ENCODE assay signal across 19 cellular contexts in the genomic region with DNA sequence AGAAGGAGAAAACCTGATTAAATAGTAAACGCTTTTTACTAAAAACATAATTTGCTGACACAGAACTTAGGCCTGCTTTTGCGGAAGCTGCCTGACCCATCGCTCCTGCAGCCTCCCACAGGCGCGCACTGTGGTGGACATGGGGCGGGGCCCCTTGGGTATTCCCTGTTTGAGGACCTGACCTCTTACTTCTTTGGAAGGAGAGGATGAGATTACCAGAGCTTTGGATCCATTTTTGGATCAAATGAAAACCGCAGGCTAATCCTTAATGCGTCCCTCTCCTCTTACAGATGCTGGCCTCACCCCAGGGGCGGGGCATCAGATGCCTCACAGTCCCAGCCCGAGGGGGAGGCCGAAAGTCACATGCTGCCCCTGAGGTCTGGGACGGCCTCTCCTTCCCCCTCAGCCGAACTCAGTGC.
DNase-seq lines count a peak whose midpoint lies in the region; ATAC-seq, FAIRE-seq and TF ChIP-seq lines count a peak whose summit lies in the region.
"Had no signal": no experiment of that assay in that cellular context is flagged by ENCODE, and none has a peak within 500 bp of the region (broad histone marks: within the 10 kb centered on the region; RNA-seq: fewer than 3 reads in every experiment).

No MANE protein-coding gene starts in this region.

- DNase-seq in CD1c-positive myeloid dendritic cell (ENCODE audit: extremely low spot score) (peak; percentile 41), MV-4-11 (lab: John Stamatoyannopoulos, UW) (peak; percentile 8), K562 (ENCODE audit: extremely low read depth in 1 of 4, low spot score in 3 of 4) (no peak), left ventricle myocardium superior (peak; percentile 71), GM20000 (ENCODE audit: low spot score) (no peak), amniotic stem cell (lab: John Stamatoyannopoulos, UW) (no peak), GM12891 (ENCODE audit: insufficient read length, low spot score) (no peak), SW 1271 (lab: John Stamatoyannopoulos, UW) (no peak)
- DNase-seq: Caco-2, DMS53, GOT3, Kasumi-1, NCI-H2029, NCI-H524 treated with DMSO at 0.1 percent for 48 hours, PC-3 had no signal

- H4K20me1 ChIP-seq in K562 (replicated peaks; ENCODE audit: control insufficient read depth, insufficient read depth, low read length): no peaks in the 10 kb centered on the region

- no peak overlapping the region for H3K27ac ChIP-seq in K562 (ENCODE audit: extremely low read depth, low read depth, low read length)
- H3K27ac ChIP-seq: A549, C4-2B had no signal

- no peak for FAIRE-seq in K562 (lab: Jason Lieb, UNC)
- no peak for FAIRE-seq in GM12891 (lab: Jason Lieb, UNC)
- FAIRE-seq: A549, GM18507 had no signal

- no peaks in the 10 kb centered on the region for H3K36me3 ChIP-seq in K562 (ENCODE audit: control insufficient read depth, insufficient read depth, low read length)

- TF ChIP-seq EP300 in K562 (IDR thresholded peaks at IDR 0.05; ENCODE audit: low read length): no peak

- CTCF ChIA-PET in K562 (lab: Yijun Ruan, JAX; ENCODE audit: low intra/inter-chr PET ratio): no interaction called here

- in situ Hi-C loops in K562 (cut with MboI): no loop called here

- no peaks in the 10 kb centered on the region for H3K9me3 ChIP-seq in K562 (replicated peaks; ENCODE audit: control insufficient read depth, insufficient read depth, low read depth, low read length)
- H3K9me3 ChIP-seq: A549, Caco-2 had no signal

- intact Hi-C loops in K562 (cut with micrococcal nuclease): loop anchor here (10.0 kb wide), 2 partner anchors 292 to 372 kb away; no protein-coding TSS in a partner anchor
- intact Hi-C loops in left ventricle myocardium superior (cut with micrococcal nuclease): no loop called here

- TF ChIP-seq CTCF in K562 (IDR thresholded peaks at IDR 0.05 in 2 of 3, conservative IDR thresholded peaks at IDR 0.05 in 1 of 3; ENCODE audit: insufficient read depth in 2 of 3, low read depth in 1 of 3, low read length in 3 of 3): no peak
- TF ChIP-seq CTCF in GM20000 (IDR thresholded peaks at IDR 0.05; ENCODE audit: extremely low read depth, missing control alignments): no peak

- no peak for TF ChIP-seq RAD21 in K562 (CRISPR knock-in tag; conservative IDR thresholded peaks at IDR 0.05 in 1 of 2, IDR thresholded peaks at IDR 0.05 in 1 of 2)

- no peak overlapping the region for H3K4me3 ChIP-seq in K562
- H3K4me3 ChIP-seq: A549 had no signal

- H3K9me1 ChIP-seq in K562 (ENCODE audit: control insufficient read depth, insufficient read depth, low read length): no peaks in the 10 kb centered on the region

- POLR2A ChIA-PET in K562 (lab: Yijun Ruan, JAX): interaction anchor here (0.6 to 0.7 kb wide), 2 partner anchors 177 to 601 kb away, joined by 3 to 4 read pairs; no protein-coding TSS in a partner anchor

- TF ChIP-seq POLR2A in K562 (conservative IDR thresholded peaks at IDR 0.05) (no peak), GM12891 (IDR thresholded peaks at IDR 0.05; ENCODE audit: low read depth, low read length) (no peak)

- peaks cover 17 to 45% of the 10 kb centered on the region in 2 experiments for H3K27me3 ChIP-seq in K562 (ENCODE audit: control insufficient read depth in 2 of 2, insufficient read depth in 2 of 2, low read length in 2 of 2)

- BruUV-seq in K562 (replicated peaks; lab: Mats Ljungman, UMichigan): no TSS peak

- 22% methylated on average over 10 of the region's 13 CpGs for WGBS in K562 (ENCODE audit: insufficient coverage, low coverage, missing lambda C conversion rate)

- H3K4me1 ChIP-seq in K562 (replicated peaks in 1 of 2; ENCODE audit: control insufficient read depth in 2 of 2, insufficient read depth in 2 of 2, low read length in 2 of 2): peaks cover 0 to 5% of the 10 kb centered on the region in 2 experiments; a peak in 2 of 5 replicates
- H3K4me1 ChIP-seq: A549, Caco-2 had no signal

- no peak overlapping the region for H3K4me2 ChIP-seq in K562 (ENCODE audit: insufficient read depth, low read length)
- H3K4me2 ChIP-seq: A549 had no signal

- H3K9ac ChIP-seq in K562 (ENCODE audit: insufficient read depth in 1 of 2, low read depth in 2 of 2, low read length in 2 of 2): no peak overlapping the region

- ATAC-seq in K562 (no peak), left ventricle myocardium superior (peak; percentile 50)
- ATAC-seq: A549, PC-3, SK-N-SH treated with all-trans-retinoic acid at 6 μM for 48 hours had no signal

- H2AFZ ChIP-seq in K562 (ENCODE audit: low read depth, low read length): no peak overlapping the region

- H3K79me2 ChIP-seq in K562 (ENCODE audit: control insufficient read depth, insufficient read depth, low read length): no peaks in the 10 kb centered on the region

TF ChIP-seq in K562, 482 proteins besides CTCF, POLR2A, EP300 and RAD21:
- TF ChIP-seq USF2 (CRISPR knock-in tag; IDR thresholded peaks at IDR 0.05) (peak; percentile 47; the same call in 1 of the 2 replicates), ZNF316 (IDR thresholded peaks at IDR 0.05) (peak; percentile 66; the same call in 1 of the 2 replicates), C11orf30 (IDR thresholded peaks at IDR 0.05; ENCODE audit: low read depth) (peak; percentile 60; the same call in 1 of the 2 replicates), HBP1 (CRISPR knock-in tag; IDR thresholded peaks at IDR 0.05) (no peak), HMG20A (CRISPR knock-in tag; conservative IDR thresholded peaks at IDR 0.05) (no peak)
TF ChIP-seq in K562: peak in this region for 3.

TF ChIP-seq in GM12891, 5 proteins besides CTCF, POLR2A, EP300 and RAD21:
- TF ChIP-seq PAX5 (IDR thresholded peaks at IDR 0.05; ENCODE audit: insufficient read depth, low read length, severe bottlenecking): no peak
- TF ChIP-seq SPI1 (IDR thresholded peaks at IDR 0.05; ENCODE audit: low read depth, low read length): no peak
- TF ChIP-seq POU2F2 (IDR thresholded peaks at IDR 0.05; ENCODE audit: low read depth, low read length): no peak
- no peak for TF ChIP-seq POLR2AphosphoS5 (IDR thresholded peaks at IDR 0.05; ENCODE audit: low read depth, low read length)
- TF ChIP-seq TAF1 (IDR thresholded peaks at IDR 0.05; ENCODE audit: low read depth, low read length): no peak

Comparison
In these comparisons a context has a peak if more than half of its experiments do, and no peak if none do; other contexts are left out.
1. DNase-seq: peak in CD1c-positive myeloid dendritic cell (single experiment), MV-4-11 (single experiment) and left ventricle myocardium superior (single experiment); none in K562 (0 of 4), GM20000 (single experiment), amniotic stem cell (single experiment), GM12891 (single experiment) and SW 1271 (0 of 2).